ENCODE assay signal across 7 cellular contexts in the genomic region with DNA sequence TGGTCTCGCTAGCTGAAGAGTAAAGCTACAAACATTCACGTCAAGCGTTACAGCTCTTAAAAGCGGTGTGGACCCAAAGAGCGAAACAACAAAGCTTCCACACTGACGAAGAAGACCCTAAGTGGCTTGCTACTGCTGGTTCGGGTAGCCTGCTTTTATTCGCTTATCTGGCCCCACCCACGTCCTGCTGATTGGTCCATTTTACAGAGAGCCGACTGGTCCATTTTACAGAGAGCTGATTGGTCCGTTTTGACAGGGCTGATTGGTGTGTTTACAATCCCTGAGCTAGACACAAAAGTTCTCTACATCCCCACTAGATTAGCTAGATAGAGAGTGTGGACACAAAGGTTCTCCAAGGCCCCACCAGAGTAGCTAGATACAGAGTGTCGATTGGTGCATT. TPM values are rescaled to one million over a fixed set of nuclear protein-coding genes. Genes with fewer than 3 reads are reported as not detected.
DNase-seq lines count a peak whose midpoint lies in the region; ATAC-seq, FAIRE-seq and TF ChIP-seq lines count a peak whose summit lies in the region.
"Not testable (repeated sequence)": the region's sequence is repeated elsewhere in the genome, so short reads cannot be mapped to it uniquely, and the experiment has no call there.

No MANE protein-coding gene starts in this region.

- not testable (repeated sequence) for H3K27ac ChIP-seq in BLaER1; K562 (ENCODE audit: extremely low read depth, low read depth, low read length); H1 (ENCODE audit: low read depth, low read length); neuronal stem cell (replicated peaks; ENCODE audit: low read length)
- H3K27ac ChIP-seq in gastrocnemius medialis, result peak overlapping the region; percentile 99 to 100 (median 100)

- CTCF ChIA-PET in WTC11 (lab: Charles Lee) (interaction anchor here (0.7 to 1.0 kb wide), 3 partner anchors 9 to 442 kb away, joined by 3 to 4 read pairs (median 3); no protein-coding TSS in a partner anchor), H1 (lab: Charles Lee; ENCODE audit: partially characterized antibody) (interaction anchor here (0.6 to 20.9 kb wide), 12 partner anchors 12 to 240 kb away, joined by 3 to 426 read pairs (median 4); a partner anchor contains a TSS)
- CTCF ChIA-PET in K562 (lab: Yijun Ruan, JAX; ENCODE audit: low intra/inter-chr PET ratio), result not testable (repeated sequence)

- H3K36me3 ChIP-seq in BLaER1 (peaks cover 11% of the 10 kb centered on the region), K562 (ENCODE audit: control insufficient read depth, insufficient read depth, low read length) (peaks cover 12% of the 10 kb centered on the region)
- not testable (repeated sequence) for H3K36me3 ChIP-seq in H1 (ENCODE audit: control insufficient read depth in 2 of 4, insufficient read depth in 4 of 4, low read length in 3 of 4); neuronal stem cell (replicated peaks in 1 of 2; ENCODE audit: control insufficient read depth in 2 of 2, insufficient read depth in 2 of 2, low read length in 2 of 2); gastrocnemius medialis

- not testable (repeated sequence) for ATAC-seq in WTC11; K562; Right ventricle myocardium superior (ENCODE audit: poor library complexity); gastrocnemius medialis

- TF ChIP-seq RAD21 in K562 (CRISPR knock-in tag; conservative IDR thresholded peaks at IDR 0.05 in 1 of 2, IDR thresholded peaks at IDR 0.05 in 1 of 2); H1 (IDR thresholded peaks at IDR 0.05 in 1 of 2, conservative IDR thresholded peaks at IDR 0.05 in 1 of 2; ENCODE audit: low read depth in 2 of 2, low read length in 2 of 2): not testable (repeated sequence)

- H3K4me3 ChIP-seq in BLaER1; K562; H1 (ENCODE audit: extremely low read depth in 1 of 4, insufficient read depth in 2 of 4, low read depth in 3 of 4, low read length in 4 of 4); neuronal stem cell (ENCODE audit: low read length in 2 of 2); gastrocnemius medialis: not testable (repeated sequence)

- not testable (repeated sequence) for H3K23me2 ChIP-seq in H1 (ENCODE audit: low read depth, low read length)

- not testable (repeated sequence) for FAIRE-seq in K562 (lab: Jason Lieb, UNC); H1 (lab: Jason Lieb, UNC)

- not testable (repeated sequence) for H4K20me1 ChIP-seq in BLaER1; K562 (replicated peaks; ENCODE audit: control insufficient read depth, insufficient read depth, low read length); H1 (replicated peaks in 1 of 2; ENCODE audit: control insufficient read depth in 1 of 2, insufficient read depth in 2 of 2, low read length in 2 of 2)

- TF ChIP-seq EP300 in K562 (IDR thresholded peaks at IDR 0.05; ENCODE audit: low read length); H1 (IDR thresholded peaks at IDR 0.05; ENCODE audit: borderline replicate concordance in 1 of 2, low read depth in 2 of 2, low read length in 2 of 2): not testable (repeated sequence)

- H2AK5ac ChIP-seq in H1 (ENCODE audit: low read depth, low read length); neuronal stem cell (ENCODE audit: low read depth, low read length): not testable (repeated sequence)

- peaks cover 76% of the 10 kb centered on the region for H3K4me1 ChIP-seq in BLaER1
- peaks cover 17 to 45% of the 10 kb centered on the region in 2 experiments for H3K4me1 ChIP-seq in K562 (replicated peaks in 1 of 2; ENCODE audit: control insufficient read depth in 2 of 2, insufficient read depth in 2 of 2, low read length in 2 of 2)
- H3K4me1 ChIP-seq in H1 (replicated peaks in 1 of 4; ENCODE audit: control insufficient read depth in 3 of 4, insufficient read depth in 4 of 4, low read length in 3 of 4), result not testable (repeated sequence)
- peaks cover 13 to 16% of the 10 kb centered on the region in 2 donors for H3K4me1 ChIP-seq in neuronal stem cell (ENCODE audit: control insufficient read depth in 2 of 2, insufficient read depth in 1 of 2, low read depth in 1 of 2, low read length in 2 of 2)
- peaks cover 48 to 51% of the 10 kb centered on the region in 2 donors for H3K4me1 ChIP-seq in gastrocnemius medialis

- intact Hi-C loops in K562 (cut with micrococcal nuclease); Right ventricle myocardium superior (cut with DNase I); gastrocnemius medialis (cut with DNase I; ENCODE audit: low total_unique reads): not testable (repeated sequence)

- H3K9me1 ChIP-seq in K562 (ENCODE audit: control insufficient read depth, insufficient read depth, low read length), result not testable (repeated sequence)

- TF ChIP-seq CTCF in WTC11 (IDR thresholded peaks at IDR 0.05); K562 (IDR thresholded peaks at IDR 0.05 in 2 of 3, conservative IDR thresholded peaks at IDR 0.05 in 1 of 3; ENCODE audit: insufficient read depth in 2 of 3, low read depth in 1 of 3, low read length in 3 of 3); H1 (IDR thresholded peaks at IDR 0.05; ENCODE audit: control extremely low read depth in 1 of 3, insufficient read depth in 1 of 3, low read depth in 1 of 3, low read length in 3 of 3); gastrocnemius medialis (IDR thresholded peaks at IDR 0.05 in 4 of 5, conservative IDR thresholded peaks at IDR 0.05 in 1 of 5): not testable (repeated sequence)

- H3K4me2 ChIP-seq in BLaER1, result peak overlapping the region; percentile 82; the same call in 1 of the 2 replicates
- not testable (repeated sequence) for H3K4me2 ChIP-seq in K562 (ENCODE audit: insufficient read depth, low read length); H1 (ENCODE audit: insufficient read depth in 1 of 2, low read depth in 2 of 2, low read length in 2 of 2); neuronal stem cell (ENCODE audit: insufficient read depth, low read length, poor library complexity, severe bottlenecking)

- not testable (repeated sequence) for H3K27ac Mint-ChIP-seq in WTC11

- not testable (repeated sequence) for H4K91ac ChIP-seq in H1 (replicated peaks; ENCODE audit: insufficient read length, low read length); neuronal stem cell (ENCODE audit: low read depth, low read length, poor library complexity)

- not testable (repeated sequence) for H3K27me3 ChIP-seq in BLaER1; K562 (ENCODE audit: control insufficient read depth in 2 of 2, insufficient read depth in 2 of 2, low read length in 2 of 2); H1 (replicated peaks in 1 of 4; ENCODE audit: control insufficient read depth in 3 of 4, extremely low read depth in 1 of 4, insufficient read depth in 3 of 4, low read length in 3 of 4); neuronal stem cell (ENCODE audit: control insufficient read depth in 3 of 3, insufficient read depth in 3 of 3, low read depth in 1 of 3, low read length in 3 of 3); gastrocnemius medialis

- not testable (repeated sequence) for H2BK12ac ChIP-seq in H1 (ENCODE audit: low read depth, low read length); neuronal stem cell (ENCODE audit: low read length)

- in situ Hi-C loops in K562 (cut with MboI); gastrocnemius medialis (cut with MboI; ENCODE audit: low sequenced_read_pairs in 4 of 4): not testable (repeated sequence)

- H3K4me1 Mint-ChIP-seq in WTC11, result peaks cover 23% of the 10 kb centered on the region

- 60% methylated on average over 12 of the region's 12 CpGs for WGBS in K562 (ENCODE audit: insufficient coverage, low coverage, missing lambda C conversion rate)
- 88% methylated on average over 12 of the region's 12 CpGs; no CpG with 5 or more reads in 1 of the 2 experiments for WGBS in H1 (ENCODE audit: extremely low coverage in 1 of 2, insufficient coverage in 1 of 2, insufficient read length in 1 of 2, insufficient replicate concordance in 2 of 2, low coverage in 1 of 2, low lambda C conversion rate in 2 of 2, missing lambda C conversion rate in 1 of 2), 2 experiments
- WGBS in neuronal stem cell (ENCODE audit: extremely low coverage in 2 of 2, insufficient read length in 2 of 2, insufficient replicate concordance in 1 of 2), 2 donors, result no CpG with 5 or more reads among the region's 12 CpGs

- not testable (repeated sequence) for H4K5ac ChIP-seq in H1 (ENCODE audit: insufficient read length, low read depth, low read length)

- H3K79me2 ChIP-seq in K562 (ENCODE audit: control insufficient read depth, insufficient read depth, low read length), result peaks cover 11% of the 10 kb centered on the region
- H3K79me2 ChIP-seq in H1 (ENCODE audit: control insufficient read depth in 1 of 2, insufficient read depth in 2 of 2, low read length in 2 of 2), result not testable (repeated sequence)

- not testable (repeated sequence) for H3K14ac ChIP-seq in H1 (ENCODE audit: insufficient read length); neuronal stem cell (ENCODE audit: low read length)

- H2BK15ac ChIP-seq in H1 (ENCODE audit: low read length); neuronal stem cell (ENCODE audit: low read length): not testable (repeated sequence)

- H2BK20ac ChIP-seq in H1 (ENCODE audit: low read length), result not testable (repeated sequence)

- H3K27me3 Mint-ChIP-seq in WTC11 (ENCODE audit: low read depth), result not testable (repeated sequence)

- BruUV-seq in K562 (replicated peaks; lab: Mats Ljungman, UMichigan), result not testable (repeated sequence)

- not testable (repeated sequence) for H2BK120ac ChIP-seq in H1 (replicated peaks; ENCODE audit: low read depth, low read length); neuronal stem cell (ENCODE audit: low read depth, low read length)

- not testable (repeated sequence) for DNase-seq in WTC11 (ENCODE audit: low spot score); K562 (ENCODE audit: extremely low read depth in 1 of 4, low spot score in 3 of 4); H1 (ENCODE audit: low read depth in 1 of 2, low spot score in 2 of 2); neuronal stem cell (ENCODE audit: low spot score); gastrocnemius medialis
- peak; percentile 9 for DNase-seq in Right ventricle myocardium superior

- not testable (repeated sequence) for H3K4me3 Mint-ChIP-seq in WTC11

- H3K56ac ChIP-seq in H1 (replicated peaks; ENCODE audit: insufficient read length, low read depth, low read length), result not testable (repeated sequence)

- H3K9me3 Mint-ChIP-seq in WTC11, result not testable (repeated sequence)

- peak overlapping the region; percentile 54; the same call in 1 of the 2 replicates for H2AFZ ChIP-seq in K562 (ENCODE audit: low read depth, low read length)
- not testable (repeated sequence) for H2AFZ ChIP-seq in H1 (ENCODE audit: low read length); neuronal stem cell (ENCODE audit: low read length)

- H4K8ac ChIP-seq in H1 (ENCODE audit: extremely low read depth, insufficient read depth, low read length), result peak overlapping the region; percentile 31; the same call in 1 of the 2 replicates
- not testable (repeated sequence) for H4K8ac ChIP-seq in neuronal stem cell (ENCODE audit: low read depth, low read length)

- peaks cover 11% of the 10 kb centered on the region for H3K9me3 ChIP-seq in BLaER1
- H3K9me3 ChIP-seq in K562 (replicated peaks; ENCODE audit: control insufficient read depth, insufficient read depth, low read depth, low read length); H1 (ENCODE audit: insufficient read depth in 2 of 2, low read depth in 1 of 2, low read length in 1 of 2); neuronal stem cell (replicated peaks in 1 of 2; ENCODE audit: control insufficient read depth in 2 of 2, insufficient read depth in 1 of 2, low read depth in 1 of 2, low read length in 2 of 2); gastrocnemius medialis: not testable (repeated sequence)

- TF ChIP-seq POLR2A in K562 (conservative IDR thresholded peaks at IDR 0.05); H1 (IDR thresholded peaks at IDR 0.05; ENCODE audit: control extremely low read depth in 1 of 2, low read depth in 2 of 2, low read length in 2 of 2); gastrocnemius medialis (IDR thresholded peaks at IDR 0.05): not testable (repeated sequence)

- not testable (repeated sequence) for H3K18ac ChIP-seq in H1 (ENCODE audit: extremely low read depth, low read length)
- peak overlapping the region; percentile 64 for H3K18ac ChIP-seq in neuronal stem cell (ENCODE audit: low read length)

- H3K9ac ChIP-seq in BLaER1; K562 (ENCODE audit: insufficient read depth in 1 of 2, low read depth in 2 of 2, low read length in 2 of 2); H1 (replicated peaks in 1 of 4; ENCODE audit: extremely low read depth in 1 of 4, low read depth in 3 of 4, low read length in 3 of 4); neuronal stem cell (ENCODE audit: low read depth, low read length, poor library complexity): not testable (repeated sequence)

- H3K79me1 ChIP-seq in H1 (ENCODE audit: low read depth, low read length); neuronal stem cell (ENCODE audit: low read depth, low read length): not testable (repeated sequence)

- not testable (repeated sequence) for H2BK5ac ChIP-seq in H1 (ENCODE audit: low read depth, low read length); neuronal stem cell (ENCODE audit: low read length)

- not testable (repeated sequence) for H3K4ac ChIP-seq in H1 (replicated peaks; ENCODE audit: insufficient read length, low read depth, low read length); neuronal stem cell (ENCODE audit: low read length)

- not testable (repeated sequence) for H3K23ac ChIP-seq in H1 (ENCODE audit: insufficient read length); neuronal stem cell (ENCODE audit: low read depth, low read length, poor library complexity)

- H3K36me3 Mint-ChIP-seq in WTC11, result not testable (repeated sequence)

- POLR2A ChIA-PET in WTC11 (lab: Charles Lee) (interaction anchor here (0.6 kb wide), 1 partner anchor 16 kb away, joined by 3 read pairs; no protein-coding TSS in a partner anchor), K562 (lab: Yijun Ruan, JAX) (interaction anchor here (0.7 to 1.1 kb wide), 3 partner anchors 17 to 236 kb away, joined by 3 read pairs; no protein-coding TSS in a partner anchor), H1 (lab: Charles Lee; ENCODE audit: partially characterized antibody) (interaction anchor here (0.6 to 4.5 kb wide), 7 partner anchors 9 to 439 kb away, joined by 3 to 31 read pairs (median 4); no protein-coding TSS in a partner anchor)

RNA-seq across cellular contexts. Expression of a gene that starts 6.4 kb away (rescaled TPM):
- total RNA-seq in WTC11 (2021) (202 to 299 TPM (median 285 TPM) in 3 replicates), K562 (2014; rRNA removed) (138 and 216 TPM in 2 replicates), K562 (2014; rRNA removed; fragmentation: Illumina TruSeq; extraction: Trizol) (16.0 and 27.1 TPM in 2 replicates), K562 (2015; rRNA removed; fragmentation: Illumina TruSeq; extraction: Trizol) (180 TPM in 2 replicates), K562 (2021) (522 and 565 TPM in 2 replicates), Right ventricle myocardium superior (2,459 TPM), gastrocnemius medialis (1,000 to 10,000 TPM; 1,878 to 2,898 (median 2,185) TPM)
- total RNA-seq in K562 (2011; cell fraction: chromatin; rRNA removed; ENCODE audit: low replicate concordance), result 7.2 and 18.6 TPM in 2 replicates
- 37.0 and 39.4 TPM in 2 replicates for total RNA-seq in K562 (2011; cell fraction: nucleolus; rRNA removed)
- 25.3 and 28.7 TPM in 2 replicates for total RNA-seq in K562 (2011; cell fraction: nucleoplasm; rRNA removed)
- polyA plus RNA-seq in K562 (2011; rRNA removed) (44.8 and 88.9 TPM in 2 replicates), K562 (2014; fragmentation: Illumina TruSeq; extraction: Trizol) (258 and 607 TPM in 2 replicates), K562 (2014; fragmentation: Nextera tagmentation; extraction: Ambion mirVana) (100 to 1,000 TPM in 1 of 2 experiments, 10 to 100 TPM in 1; 97.3 to 128 TPM), K562 (2014; rRNA removed) (283 and 298 TPM in 2 replicates), H1 (2011; rRNA removed) (254 and 440 TPM in 2 replicates)
- polyA plus RNA-seq in K562 (2011; cell fraction: cytosol; rRNA removed), result 114 and 636 TPM in 2 replicates
- polyA plus RNA-seq in K562 (2011; cell fraction: nucleus; rRNA removed), result 55.5 and 127 TPM in 2 replicates
- polyA plus RNA-seq in K562 (2012), result 343 and 551 TPM in 2 replicates
- 7.3 and 10.1 TPM in 2 replicates for polyA minus RNA-seq in K562 (2011; rRNA and poly(A)+ RNA removed)
- polyA minus RNA-seq in K562 (2011; cell fraction: cytosol; rRNA and poly(A)+ RNA removed), result 107 and 110 TPM in 2 replicates
- 19.9 and 22.8 TPM in 2 replicates for polyA minus RNA-seq in K562 (2011; cell fraction: nucleus; rRNA and poly(A)+ RNA removed)
- total RNA-seq in H1 (2021; fragmentation: NEBNext Ultra II Directional; extraction: Animal tissue kit (Norgen Biotek cat#: 25700)), result 165 and 194 TPM in 2 replicates
- polyA plus RNA-seq in H1 (2011; cell fraction: cytosol; rRNA removed), result 140 TPM
- 158 TPM for polyA plus RNA-seq in H1 (2011; cell fraction: nucleus; rRNA removed)
- 103 to 239 TPM (median 205 TPM) in 4 replicates for polyA plus RNA-seq in H1 (2012, experiment 1 of 2)
- 130 TPM for polyA plus RNA-seq in H1 (2012, experiment 2 of 2)
- 200 TPM for polyA plus RNA-seq in H1 (2013, experiment 1 of 2)
- 202 TPM for polyA plus RNA-seq in H1 (2013, experiment 2 of 2)
- polyA minus RNA-seq in H1 (2011; rRNA and poly(A)+ RNA removed), result 12.2 and 16.7 TPM in 2 replicates
- polyA minus RNA-seq in H1 (2011; cell fraction: cytosol; rRNA and poly(A)+ RNA removed), result 52.6 TPM
- polyA minus RNA-seq in H1 (2011; cell fraction: nucleus; rRNA and poly(A)+ RNA removed), result 46.7 TPM
- 217 TPM for polyA plus RNA-seq in neuronal stem cell (2013, experiment 1 of 2)
- polyA plus RNA-seq in neuronal stem cell (2013, experiment 2 of 2), result 205 TPM

RNA-seq across cellular contexts. Expression of a gene that starts 49.9 kb away (rescaled TPM):
- total RNA-seq in WTC11 (2021), result 192 to 201 TPM (median 200 TPM) in 3 replicates
- 60.5 and 71.2 TPM in 2 replicates for total RNA-seq in K562 (2011; cell fraction: chromatin; rRNA removed; ENCODE audit: low replicate concordance)
- 39.9 and 41.7 TPM in 2 replicates for total RNA-seq in K562 (2011; cell fraction: nucleolus; rRNA removed)
- total RNA-seq in K562 (2011; cell fraction: nucleoplasm; rRNA removed), result 59.5 and 77.9 TPM in 2 replicates
- 50.3 and 53.2 TPM in 2 replicates for total RNA-seq in K562 (2014; rRNA removed)
- 144 and 155 TPM in 2 replicates for total RNA-seq in K562 (2014; rRNA removed; fragmentation: Illumina TruSeq; extraction: Trizol)
- total RNA-seq in K562 (2015; rRNA removed; fragmentation: Illumina TruSeq; extraction: Trizol), result 135 and 136 TPM in 2 replicates
- total RNA-seq in K562 (2021), result 238 and 246 TPM in 2 replicates
- 67.6 and 94.5 TPM in 2 replicates for polyA plus RNA-seq in K562 (2011; rRNA removed)
- polyA plus RNA-seq in K562 (2011; cell fraction: cytosol; rRNA removed), result 43.4 and 52.2 TPM in 2 replicates
- 30.1 and 40.2 TPM in 2 replicates for polyA plus RNA-seq in K562 (2011; cell fraction: nucleus; rRNA removed)
- 142 and 212 TPM in 2 replicates for polyA plus RNA-seq in K562 (2012)
- 200 and 204 TPM in 2 replicates for polyA plus RNA-seq in K562 (2014; fragmentation: Illumina TruSeq; extraction: Trizol)
- polyA plus RNA-seq in K562 (2014; fragmentation: Nextera tagmentation; extraction: Ambion mirVana), result 10 to 100 TPM; 30.4 to 37.6 TPM
- 74.9 and 83.6 TPM in 2 replicates for polyA plus RNA-seq in K562 (2014; rRNA removed)
- polyA minus RNA-seq in K562 (2011; rRNA and poly(A)+ RNA removed), result 142 and 187 TPM in 2 replicates
- 110 and 154 TPM in 2 replicates for polyA minus RNA-seq in K562 (2011; cell fraction: cytosol; rRNA and poly(A)+ RNA removed)
- polyA minus RNA-seq in K562 (2011; cell fraction: nucleus; rRNA and poly(A)+ RNA removed), result 23.0 and 31.1 TPM in 2 replicates
- 241 and 244 TPM in 2 replicates for total RNA-seq in H1 (2021; fragmentation: NEBNext Ultra II Directional; extraction: Animal tissue kit (Norgen Biotek cat#: 25700))
- polyA plus RNA-seq in H1 (2011; rRNA removed), result 57.2 and 62.9 TPM in 2 replicates
- 78.4 TPM for polyA plus RNA-seq in H1 (2011; cell fraction: cytosol; rRNA removed)
- 44.9 TPM for polyA plus RNA-seq in H1 (2011; cell fraction: nucleus; rRNA removed)
- 133 to 194 TPM (median 144 TPM) in 4 replicates for polyA plus RNA-seq in H1 (2012, experiment 1 of 2)
- 49.5 TPM for polyA plus RNA-seq in H1 (2012, experiment 2 of 2)
- polyA plus RNA-seq in H1 (2013, experiment 1 of 2), result 120 TPM
- polyA plus RNA-seq in H1 (2013, experiment 2 of 2), result 119 TPM
- polyA minus RNA-seq in H1 (2011; rRNA and poly(A)+ RNA removed), result 96.5 and 98.8 TPM in 2 replicates
- 105 TPM for polyA minus RNA-seq in H1 (2011; cell fraction: cytosol; rRNA and poly(A)+ RNA removed)
- 54.5 TPM for polyA minus RNA-seq in H1 (2011; cell fraction: nucleus; rRNA and poly(A)+ RNA removed)
- total RNA-seq in Right ventricle myocardium superior, result 219 TPM
- 115 TPM for polyA plus RNA-seq in neuronal stem cell (2013, experiment 1 of 2)
- polyA plus RNA-seq in neuronal stem cell (2013, experiment 2 of 2), result 115 TPM
- total RNA-seq in gastrocnemius medialis, result 100 to 1,000 TPM; 119 to 262 (median 179) TPM
